In the genomic region with DNA sequence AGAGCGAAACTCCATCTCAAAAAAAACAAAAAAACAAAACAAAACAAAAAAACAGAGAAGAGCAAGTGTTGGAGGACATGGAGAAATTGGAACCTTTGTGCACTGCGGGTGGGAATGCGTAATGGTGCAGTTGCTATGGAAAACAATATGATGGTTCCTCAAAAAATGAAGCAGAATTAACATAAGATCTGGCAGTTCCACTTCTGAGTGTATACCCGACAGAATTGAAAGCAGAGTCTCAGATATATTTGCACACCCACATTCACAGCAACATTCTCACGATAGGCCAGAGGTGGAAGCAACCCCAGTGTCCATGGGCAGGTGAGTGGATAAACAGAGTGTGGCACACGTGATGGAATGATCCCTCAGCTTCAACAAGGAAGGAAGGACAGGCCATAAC, we compare ENCODE assay signal across 28 cellular contexts.
"Had no signal": no experiment of that assay in that cellular context is flagged by ENCODE, and none has a peak within 500 bp of the region (broad histone marks: within the 10 kb centered on the region; RNA-seq: fewer than 3 reads in every experiment).

No MANE protein-coding gene starts in this region.

- DNase-seq: activated CD4-positive, alpha-beta T cell treated with anti-CD3 and anti-CD28 coated beads for 4 hours; activated CD4-positive, alpha-beta T cell treated with anti-CD3 and anti-CD28 coated beads, Interleukin-2, amount 50 U/mL, for 4 hours; activated CD8-positive, alpha-beta memory T cell treated with anti-CD3 and anti-CD28 coated beads, Interleukin-2, amount 50 U/mL, for 4 hours; activated gamma-delta T cell; activated naive CD4-positive, alpha-beta T cell treated with anti-CD3 and anti-CD28 coated beads, Interleukin-2, amount 10 ng/mL, durations not matched to agents 7 days and 5 days; activated T-cell treated with anti-CD3 and anti-CD28 coated beads, Interleukin-2, amount 50 U/mL, for 1 hour; amygdala; central memory CD4-positive, alpha-beta T cell; endodermal cell; foreskin keratinocyte; heart left ventricle; hypothalamus; immature natural killer cell; kidney; left colon; naive B cell; nephron progenitor cell; sigmoid colon; small intestine; stimulated activated CD4-positive, alpha-beta T cell treated with anti-CD3 and anti-CD28 coated beads, Interleukin-1b, Interleukin-23, amount 100 ng/mL, for 48 hours; stimulated activated naive CD4-positive, alpha-beta T cell treated with Interleukin-2 at 50 U/mL for 16 hours; T-helper 1 cell; upper lobe of left lung had no signal

- H3K4me3 ChIP-seq: breast epithelium, esophagus muscularis mucosa, heart left ventricle, prostate gland, sigmoid colon, thoracic aorta, upper lobe of left lung had no signal

- H3K4me1 ChIP-seq: breast epithelium had no signal

- H3K27me3 ChIP-seq: breast epithelium, esophagus muscularis mucosa, foreskin keratinocyte, sigmoid colon, upper lobe of left lung had no signal

- FAIRE-seq: kidney, small intestine had no signal

- H3K36me3 ChIP-seq: breast epithelium, esophagus muscularis mucosa, heart left ventricle, neutrophil, prostate gland, sigmoid colon, thoracic aorta, upper lobe of left lung had no signal

- H3K9me3 ChIP-seq: breast epithelium, esophagus muscularis mucosa, heart left ventricle, neutrophil, prostate gland, sigmoid colon, thoracic aorta, upper lobe of left lung had no signal

- H3K27ac ChIP-seq: breast epithelium, foreskin keratinocyte, neutrophil, prostate gland, sigmoid colon, thoracic aorta, upper lobe of left lung had no signal
